Comparison of ENCODE assay signal across 24 cellular contexts in genomic region chr5:157839157-157839795, GRCh38. TPM values are rescaled to one million over a fixed set of nuclear protein-coding genes. Genes with fewer than 3 reads are reported as not detected.
DNase-seq lines count a peak whose midpoint lies in the region; ATAC-seq, FAIRE-seq and TF ChIP-seq lines count a peak whose summit lies in the region.
"Had no signal": no experiment of that assay in that cellular context is flagged by ENCODE, and none has a peak within 500 bp of the region (broad histone marks: within the 10 kb centered on the region; RNA-seq: fewer than 3 reads in every experiment).

No MANE protein-coding gene starts in this region.

- H2AFZ ChIP-seq in HepG2 (ENCODE audit: low read length) (no peak overlapping the region), neuronal stem cell (ENCODE audit: low read length) (no peak overlapping the region), trophoblast cell (ENCODE audit: insufficient read depth, low read length, poor library complexity) (no peak overlapping the region)

- H3K27me3 ChIP-seq in HepG2 (ENCODE audit: control insufficient read depth in 1 of 2, insufficient read depth in 2 of 2, low read length in 2 of 2) (no peaks in the 10 kb centered on the region), right lobe of liver (no peaks in the 10 kb centered on the region), neuronal stem cell (ENCODE audit: control insufficient read depth in 3 of 3, insufficient read depth in 3 of 3, low read depth in 1 of 3, low read length in 3 of 3) (no peaks in the 10 kb centered on the region), trophoblast cell (ENCODE audit: insufficient read depth, low read length) (no peaks in the 10 kb centered on the region), colonic mucosa (no peaks in the 10 kb centered on the region)
- H3K27me3 ChIP-seq: BE2C, BLaER1 had no signal

- BruUV-seq in HepG2 (replicated peaks; lab: Mats Ljungman, UMichigan) = no TSS peak

- TF ChIP-seq CTCF in HepG2 (CRISPR knock-in tag; IDR thresholded peaks at IDR 0.05) (no peak), right lobe of liver (IDR thresholded peaks at IDR 0.05) (no peak), colonic mucosa (IDR thresholded peaks at IDR 0.05) (no peak)

- H3K36me3 ChIP-seq in HepG2 (replicated peaks in 1 of 2; ENCODE audit: control insufficient read depth in 1 of 2, insufficient read depth in 2 of 2, low read length in 2 of 2) = peaks cover 3 to 15% of the 10 kb centered on the region in 2 experiments; a peak in 2 of 5 replicates
- no peaks in the 10 kb centered on the region for H3K36me3 ChIP-seq in right lobe of liver
- H3K36me3 ChIP-seq in neuronal stem cell (replicated peaks in 1 of 2; ENCODE audit: control insufficient read depth in 2 of 2, insufficient read depth in 2 of 2, low read length in 2 of 2) = peaks cover 0 to 8% of the 10 kb centered on the region in 2 donors
- peaks cover 1 to 2% of the 10 kb centered on the region in 2 experiments for H3K36me3 ChIP-seq in trophoblast cell (ENCODE audit: control insufficient read depth in 1 of 2, insufficient read depth in 2 of 2, low read length in 2 of 2)
- no peaks in the 10 kb centered on the region for H3K36me3 ChIP-seq in colonic mucosa
- H3K36me3 ChIP-seq: BE2C had no signal

- no peaks in the 10 kb centered on the region for H3K9me3 ChIP-seq in HepG2 (ENCODE audit: low read length)
- H3K9me3 ChIP-seq in right lobe of liver = no peaks in the 10 kb centered on the region
- peaks cover 0 to 1% of the 10 kb centered on the region in 2 donors for H3K9me3 ChIP-seq in neuronal stem cell (replicated peaks in 1 of 2; ENCODE audit: control insufficient read depth in 2 of 2, insufficient read depth in 1 of 2, low read depth in 1 of 2, low read length in 2 of 2)
- H3K9me3 ChIP-seq in trophoblast cell (ENCODE audit: insufficient read depth, low read depth, low read length) = no peaks in the 10 kb centered on the region
- H3K9me3 ChIP-seq in colonic mucosa = no peaks in the 10 kb centered on the region
- H3K9me3 ChIP-seq: BE2C, BLaER1 had no signal

- H3K14ac ChIP-seq in neuronal stem cell (ENCODE audit: low read length) (no peak overlapping the region), trophoblast cell (ENCODE audit: low read length) (no peak overlapping the region)

- no peak overlapping the region for H2BK120ac ChIP-seq in neuronal stem cell (ENCODE audit: low read depth, low read length)
- H2BK120ac ChIP-seq in trophoblast cell (ENCODE audit: insufficient read depth, low read length, poor library complexity) = no peak overlapping the region

- H3K4me2 ChIP-seq in HepG2 (ENCODE audit: low read depth, low read length) = no peak overlapping the region
- no peak overlapping the region for H3K4me2 ChIP-seq in neuronal stem cell (ENCODE audit: insufficient read depth, low read length, poor library complexity, severe bottlenecking)
- no peak overlapping the region for H3K4me2 ChIP-seq in trophoblast cell (ENCODE audit: low read length)
- H3K4me2 ChIP-seq: BLaER1 had no signal

- H3K18ac ChIP-seq in neuronal stem cell (ENCODE audit: low read length) (no peak overlapping the region), trophoblast cell (ENCODE audit: low read length) (peak overlapping the region; percentile 37)

- H4K8ac ChIP-seq in neuronal stem cell (ENCODE audit: low read depth, low read length) = peak overlapping the region; percentile 82
- no peak overlapping the region for H4K8ac ChIP-seq in trophoblast cell (ENCODE audit: low read depth, low read length)

- H3K23ac ChIP-seq in neuronal stem cell (ENCODE audit: low read depth, low read length, poor library complexity) = no peak overlapping the region
- H3K23ac ChIP-seq in trophoblast cell (ENCODE audit: low read length) = no peak overlapping the region

- H3K4ac ChIP-seq in neuronal stem cell (ENCODE audit: low read length) (no peak overlapping the region), trophoblast cell (ENCODE audit: low read depth, low read length) (peak overlapping the region; percentile 55)

- in situ Hi-C loops in HepG2 (cut with HindIII; ENCODE audit: extremely low pct_ligation_motif_present, low pct_unique_long_range_greater_than_20kb) = no loop called here

- TF ChIP-seq POLR2A in HepG2 (IDR thresholded peaks at IDR 0.05; ENCODE audit: insufficient read depth in 1 of 2, low read depth in 2 of 2, low read length in 2 of 2) (no peak), right lobe of liver (IDR thresholded peaks at IDR 0.05) (no peak)

- H4K91ac ChIP-seq in neuronal stem cell (ENCODE audit: low read depth, low read length, poor library complexity) (no peak overlapping the region), trophoblast cell (ENCODE audit: low read depth, low read length) (no peak overlapping the region)

- CTCF ChIA-PET in HepG2 (lab: Yijun Ruan, JAX; ENCODE audit: low intra/inter-chr PET ratio, low total read pairs) = no interaction called here

- WGBS in HepG2 (ENCODE audit: low lambda C conversion rate) = 70% methylated on average over 8 of the region's 8 CpGs
- 27% methylated on average over 8 of the region's 8 CpGs for WGBS in right lobe of liver (ENCODE audit: insufficient coverage, low coverage, low lambda C conversion rate, missing lambda C conversion rate)
- WGBS in neuronal stem cell (ENCODE audit: extremely low coverage in 2 of 2, insufficient read length in 2 of 2, insufficient replicate concordance in 1 of 2), 2 donors = no CpG with 5 or more reads among the region's 8 CpGs
- no CpG with 5 or more reads among the region's 8 CpGs for WGBS in trophoblast cell (ENCODE audit: extremely low coverage, insufficient coverage, insufficient read length)

- H2BK15ac ChIP-seq in neuronal stem cell (ENCODE audit: low read length) = no peak overlapping the region

- H3K9ac ChIP-seq in HepG2 (ENCODE audit: insufficient read depth, low read depth, low read length) (no peak overlapping the region), neuronal stem cell (ENCODE audit: low read depth, low read length, poor library complexity) (no peak overlapping the region), trophoblast cell (ENCODE audit: low read length) (no peak overlapping the region), colonic mucosa (ENCODE audit: low read depth in 2 of 2, low read length in 2 of 2) (no peak overlapping the region)
- H3K9ac ChIP-seq: BLaER1 had no signal

- H3K4me3 ChIP-seq in HepG2 (replicated peaks in 1 of 3; ENCODE audit: insufficient read depth in 1 of 3, low read depth in 2 of 3, low read length in 3 of 3) = no peak overlapping the region
- no peak overlapping the region for H3K4me3 ChIP-seq in right lobe of liver
- no peak overlapping the region for H3K4me3 ChIP-seq in neuronal stem cell (ENCODE audit: low read length in 2 of 2)
- no peak overlapping the region for H3K4me3 ChIP-seq in trophoblast cell (ENCODE audit: low read depth, low read length)
- H3K4me3 ChIP-seq in colonic mucosa = no peak overlapping the region
- H3K4me3 ChIP-seq: BLaER1 had no signal

- H2BK5ac ChIP-seq in neuronal stem cell (ENCODE audit: low read length) (no peak overlapping the region), trophoblast cell (ENCODE audit: low read depth, low read length, poor library complexity) (no peak overlapping the region)

- H2AK5ac ChIP-seq in neuronal stem cell (ENCODE audit: low read depth, low read length) (no peak overlapping the region), trophoblast cell (ENCODE audit: low read length) (no peak overlapping the region)

- H3K4me1 ChIP-seq in HepG2 (ENCODE audit: insufficient read depth, low read length) = peaks cover 31% of the 10 kb centered on the region
- H3K4me1 ChIP-seq in right lobe of liver = peaks cover 0 to 47% (median 14%) of the 10 kb centered on the region in 4 donors
- no peaks in the 10 kb centered on the region for H3K4me1 ChIP-seq in neuronal stem cell (ENCODE audit: control insufficient read depth in 2 of 2, insufficient read depth in 1 of 2, low read depth in 1 of 2, low read length in 2 of 2)
- H3K4me1 ChIP-seq in trophoblast cell (ENCODE audit: control insufficient read depth in 1 of 2, insufficient read depth in 2 of 2, low read length in 2 of 2) = no peaks in the 10 kb centered on the region
- H3K4me1 ChIP-seq in colonic mucosa = no peaks in the 10 kb centered on the region
- H3K4me1 ChIP-seq: BE2C, BLaER1 had no signal

- peaks cover 4% of the 10 kb centered on the region for H3K79me1 ChIP-seq in neuronal stem cell (ENCODE audit: low read depth, low read length)
- H3K79me1 ChIP-seq in trophoblast cell (ENCODE audit: low read length) = no peaks in the 10 kb centered on the region

- ATAC-seq in HepG2 (no peak), right lobe of liver (peak; percentile 60 to 74 (median 69))

- POLR2A ChIA-PET in HepG2 (lab: Yijun Ruan, JAX) = no interaction called here

- TF ChIP-seq RAD21 in HepG2 (CRISPR knock-in tag; IDR thresholded peaks at IDR 0.05) = no peak

- peaks cover 8% of the 10 kb centered on the region for H4K20me1 ChIP-seq in HepG2 (ENCODE audit: insufficient read depth, low read length)

- H2BK12ac ChIP-seq in neuronal stem cell (ENCODE audit: low read length) (no peak overlapping the region), trophoblast cell (ENCODE audit: low read length) (no peak overlapping the region)

- FAIRE-seq in HepG2 (lab: Jason Lieb, UNC) = no peak
- no peak for FAIRE-seq in HTR-8/SVneo (lab: Jason Lieb, UNC)
- FAIRE-seq: A204.1, G401.6, GM12891, GM19239 had no signal

- H3K79me2 ChIP-seq in HepG2 (ENCODE audit: insufficient read depth, low read length) (peaks cover 48% of the 10 kb centered on the region), trophoblast cell (ENCODE audit: control insufficient read depth, insufficient read depth, low read length, poor library complexity) (peaks cover 4% of the 10 kb centered on the region)

- H3K27ac ChIP-seq in HepG2 (ENCODE audit: extremely low read length, insufficient read depth, low read length) (no peak overlapping the region), right lobe of liver (peak overlapping the region in 1 of 3 donors; percentile 49), neuronal stem cell (replicated peaks; ENCODE audit: low read length) (no peak overlapping the region), trophoblast cell (ENCODE audit: low read depth, low read length) (no peak overlapping the region), colonic mucosa (no peak overlapping the region)
- H3K27ac ChIP-seq: BLaER1 had no signal

- DNase-seq in HepG2 (ENCODE audit: low spot score) (no peak), right lobe of liver (peak in 1 of 3 donors; percentile 60), neuronal stem cell (ENCODE audit: low spot score) (no peak), trophoblast cell (no peak), colonic mucosa (no peak), HTR-8/SVneo (ENCODE audit: insufficient read length, low spot score) (no peak), DMS114 treated with DMSO at 0.1 percent for 48 hours (lab: John Stamatoyannopoulos, UW; ENCODE audit: unreplicated experiment) (no peak), NOMO-1 treated with dmso at 0.1 percent for 144 hours (lab: John Stamatoyannopoulos, UW; ENCODE audit: unreplicated experiment) (no peak)
- DNase-seq: 8988T; ACHN; BE2C; C1 segment of cervical spinal cord; CD4-positive, alpha-beta memory T cell; CD4-positive, CD25-positive, alpha-beta regulatory T cell; CD8-positive, alpha-beta memory T cell; COR-L47; DMS 273 treated with DMSO at 0.1 percent for 48 hours; DMS79 treated with DMSO at 0.1 percent for 48 hours; GF-D8 had no signal

- intact Hi-C loops in HepG2 (cut with micrococcal nuclease; ENCODE audit: unreplicated experiment) (no loop called here), right lobe of liver (cut with DNase I) (no loop called here), colonic mucosa (cut with DNase I) (no loop called here)

- H4K12ac ChIP-seq in trophoblast cell (ENCODE audit: low read depth, low read length) = no peak overlapping the region

- no peak for TF ChIP-seq EP300 in HepG2 (IDR thresholded peaks at IDR 0.05; ENCODE audit: low read depth in 2 of 2, low read length in 2 of 2)
- no peak for TF ChIP-seq EP300 in HepG2 (CRISPR knock-in tag; IDR thresholded peaks at IDR 0.05; ENCODE audit: borderline replicate concordance)

RNA-seq across cellular contexts. Expression of gene CLINT1, which starts 19.7 kb away (rescaled TPM):
- total RNA-seq in HepG2 (2016; rRNA removed; fragmentation: Illumina TruSeq; extraction: Trizol) = 64.0 and 82.9 TPM in 2 replicates
- total RNA-seq in HepG2 (2016; cell fraction: cytosol; rRNA removed; fragmentation: Illumina TruSeq; extraction: Trizol; ENCODE audit: low read depth) = 7.8 and 9.3 TPM in 2 replicates
- 63.2 and 76.8 TPM in 2 replicates for total RNA-seq in HepG2 (2016; cell fraction: insoluble cytoplasmic fraction; rRNA removed; fragmentation: Illumina TruSeq; extraction: Trizol)
- total RNA-seq in HepG2 (2016; cell fraction: membrane; rRNA removed; fragmentation: Illumina TruSeq; extraction: Trizol) = 19.7 and 23.3 TPM in 2 replicates
- total RNA-seq in HepG2 (2016; cell fraction: nucleus; rRNA removed; fragmentation: Illumina TruSeq; extraction: Trizol) = 55.0 and 63.4 TPM in 2 replicates
- 104 and 119 TPM in 2 replicates for polyA plus RNA-seq in HepG2 (2011; rRNA removed)
- 86.7 and 91.6 TPM in 2 replicates for polyA plus RNA-seq in HepG2 (2011; cell fraction: cytosol; rRNA removed)
- 138 and 160 TPM in 2 replicates for polyA plus RNA-seq in HepG2 (2011; cell fraction: nucleus; rRNA removed)
- polyA plus RNA-seq in HepG2 (2012) = 44.7 and 46.4 TPM in 2 replicates
- polyA plus RNA-seq in HepG2 (2016; cell fraction: cytosol; fragmentation: Illumina TruSeq; extraction: Trizol; ENCODE audit: low read depth) = 2.5 and 3.0 TPM in 2 replicates
- 70.7 and 71.6 TPM in 2 replicates for polyA plus RNA-seq in HepG2 (2016; cell fraction: insoluble cytoplasmic fraction; fragmentation: Illumina TruSeq; extraction: Trizol; ENCODE audit: low read depth)
- polyA plus RNA-seq in HepG2 (2016; cell fraction: membrane; fragmentation: Illumina TruSeq; extraction: Trizol; ENCODE audit: low read depth) = 8.3 and 8.8 TPM in 2 replicates
- polyA plus RNA-seq in HepG2 (2016; cell fraction: nucleus; fragmentation: Illumina TruSeq; extraction: Trizol; ENCODE audit: insufficient read depth, low read depth) = 88.3 and 90.6 TPM in 2 replicates
- 263 and 323 TPM in 2 replicates for polyA minus RNA-seq in HepG2 (2011; rRNA and poly(A)+ RNA removed; ENCODE audit: low replicate concordance)
- 52.7 and 54.0 TPM in 2 replicates for polyA minus RNA-seq in HepG2 (2011; cell fraction: cytosol; rRNA and poly(A)+ RNA removed)
- 71.2 and 76.1 TPM in 2 replicates for polyA minus RNA-seq in HepG2 (2011; cell fraction: nucleus; rRNA and poly(A)+ RNA removed)
- total RNA-seq in right lobe of liver = 10 to 100 TPM; 49.2 to 62.2 (median 51.8) TPM
- polyA plus RNA-seq in neuronal stem cell (2013, experiment 1 of 2) = 45.1 TPM
- polyA plus RNA-seq in neuronal stem cell (2013, experiment 2 of 2) = 44.1 TPM
- polyA plus RNA-seq in trophoblast cell (2013) = 89.3 and 92.0 TPM in 2 replicates
- total RNA-seq in colonic mucosa = 100 to 1,000 TPM; 127 to 183 TPM
